ENCODE assay signal across 8 cellular contexts in genomic region chr11:10809373-10810199, GRCh38. TPM values are rescaled to one million over a fixed set of nuclear protein-coding genes. Genes with fewer than 3 reads are reported as not detected.
A peak's percentile ranks its signal among the peaks of the same experiment; 100 is the strongest.
DNase-seq lines count a peak whose midpoint lies in the region; ATAC-seq, FAIRE-seq and TF ChIP-seq lines count a peak whose summit lies in the region.

No MANE protein-coding gene starts in this region.

- H3K27ac ChIP-seq in RWPE1 = peak overlapping the region; percentile 96
- peak overlapping the region; percentile 94 to 99 for H3K27ac ChIP-seq in kidney (ENCODE audit: low read depth in 2 of 2, low read length in 2 of 2)

- TF ChIP-seq CTCF in CD14-positive monocyte (IDR thresholded peaks at IDR 0.05) (no peak), RWPE1 (conservative IDR thresholded peaks at IDR 0.05; ENCODE audit: low read depth) (no peak), cardiac fibroblast (IDR thresholded peaks at IDR 0.05; ENCODE audit: low read depth, low read length) (no peak), kidney (IDR thresholded peaks at IDR 0.05; ENCODE audit: borderline replicate concordance, extremely low read depth, insufficient read depth) (no peak)

- CTCF ChIA-PET in RWPE1 (lab: Yijun Ruan, JAX) = interaction anchor here (0.6 to 0.8 kb wide), 3 partner anchors 17 to 219 kb away, joined by 3 read pairs; no protein-coding TSS in a partner anchor

- H3K9me3 ChIP-seq in kidney (ENCODE audit: control insufficient read depth in 1 of 2, low read length in 2 of 2) = no peaks in the 10 kb centered on the region

- POLR2A ChIA-PET in RWPE1 (lab: Yijun Ruan, JAX; ENCODE audit: low non-redundant PET) = interaction anchor here (0.6 to 1.8 kb wide), 10 partner anchors 12 to 398 kb away, joined by 3 to 24 read pairs (median 7); partner anchors contain the start of gene ZBED5

- peak overlapping the region; percentile 96 to 97 for H3K4me3 Mint-ChIP-seq in CD14-positive monocyte

- peaks cover 0 to 2% (median 0%) of the 10 kb centered on the region in 3 donors for H3K27me3 Mint-ChIP-seq in CD14-positive monocyte (ENCODE audit: low read depth in 3 of 3)

- H3K27ac Mint-ChIP-seq in CD14-positive monocyte = peak overlapping the region; percentile 92 to 97 (median 95)

- H3K9ac ChIP-seq in kidney (ENCODE audit: low read length in 2 of 2) = peak overlapping the region; percentile 93 to 95

- peak overlapping the region; percentile 86 to 90 for H3K4me3 ChIP-seq in cardiac fibroblast (replicated peaks in 1 of 2; ENCODE audit: low read depth in 2 of 2, low read length in 2 of 2)
- H3K4me3 ChIP-seq in kidney (ENCODE audit: low read length in 2 of 2) = peak overlapping the region; percentile 92 to 95

- ATAC-seq in GM19023 (IDR thresholded peaks at IDR 0.05; ENCODE audit: unreplicated experiment) = peak; percentile 19
- peak; percentile 23 for ATAC-seq in HG03135 (IDR thresholded peaks at IDR 0.05; ENCODE audit: unreplicated experiment)

- DNase-seq in CD14-positive monocyte (ENCODE audit: low spot score) (peak; percentile 47), RWPE1 (ENCODE audit: low spot score) (peak; percentile 67), cardiac fibroblast (ENCODE audit: low read depth in 2 of 2) (peak; percentile 75 to 84), kidney (no peak), HPDE6-E6E7 (ENCODE audit: extremely low spot score) (no peak)
- peak; percentile 22 for DNase-seq in stimulated activated CD4-positive, alpha-beta T cell treated with anti-CD3 and anti-CD28 coated beads, Interleukin-2, amount 100 ng/mL, for 4 hours (ENCODE audit: low read depth)

- peaks cover 25 to 27% of the 10 kb centered on the region in 2 donors for H3K36me3 Mint-ChIP-seq in CD14-positive monocyte

- FAIRE-seq in kidney (lab: Jason Lieb, UNC) = no peak

- peaks cover 11 to 14% of the 10 kb centered on the region in 2 donors for H3K4me1 ChIP-seq in kidney (ENCODE audit: control insufficient read depth in 1 of 2, insufficient read depth in 1 of 2, low read depth in 1 of 2, low read length in 2 of 2)

- peaks cover 17 to 25% of the 10 kb centered on the region in 2 donors for H3K36me3 ChIP-seq in kidney (ENCODE audit: control insufficient read depth in 1 of 2, insufficient read depth in 2 of 2, low read length in 2 of 2)

- peaks cover 35% of the 10 kb centered on the region for H3K4me1 Mint-ChIP-seq in CD14-positive monocyte

- intact Hi-C loops in CD14-positive monocyte (cut with micrococcal nuclease) (loop anchor here (2.0 to 10.0 kb wide), 4 partner anchors 47 to 1035 kb away; partner anchors contain the start of genes USP47 (in 1 of the 2) and ZBED5 (in 1 of the 2)), kidney (cut with DNase I) (loop anchor here (10.0 kb wide), 1 partner anchor 45 kb away; the partner anchor contains the start of gene ZBED5)

- no peaks in the 10 kb centered on the region for H3K9me3 Mint-ChIP-seq in CD14-positive monocyte

RNA-seq across cellular contexts. Expression of gene EIF4G2, which starts 0.9 kb away (rescaled TPM):
- polyA plus RNA-seq in CD14-positive monocyte (100 to 1,000 TPM; 334 to 439 TPM), kidney (ENCODE audit: insufficient read depth, low read depth, low replicate concordance) (238 TPM)
- 716 TPM for total RNA-seq in kidney

RNA-seq across cellular contexts. Expression of gene ZBED5, which starts 48.3 kb away (rescaled TPM):
- polyA plus RNA-seq in CD14-positive monocyte = 10 to 100 TPM in 1 of 2 donors, 1 to 10 TPM in 1; 8.1 to 10.3 TPM
- 59.7 TPM for total RNA-seq in kidney
- polyA plus RNA-seq in kidney (ENCODE audit: insufficient read depth, low read depth, low replicate concordance) = 25.2 TPM

RNA-seq across cellular contexts. Expression of gene CTR9, which starts 58.5 kb away (rescaled TPM):
- 10 to 100 TPM; 18.3 to 37.5 TPM for polyA plus RNA-seq in CD14-positive monocyte
- 33.3 TPM for total RNA-seq in kidney
- 16.7 TPM for polyA plus RNA-seq in kidney (ENCODE audit: insufficient read depth, low read depth, low replicate concordance)

Comparison
In these comparisons a context has a peak if more than half of its experiments do, and no peak if none do; other contexts are left out.
1. DNase-seq: peak in CD14-positive monocyte (single experiment), RWPE1 (single experiment), cardiac fibroblast (2 of 2) and stimulated activated CD4-positive, alpha-beta T cell treated with anti-CD3 and anti-CD28 coated beads, Interleukin-2, amount 100 ng/mL, for 4 hours (single experiment); none in kidney (single experiment) and HPDE6-E6E7 (single experiment).